Comparison of ENCODE assay signal across 2 cellular contexts in the genomic region with DNA sequence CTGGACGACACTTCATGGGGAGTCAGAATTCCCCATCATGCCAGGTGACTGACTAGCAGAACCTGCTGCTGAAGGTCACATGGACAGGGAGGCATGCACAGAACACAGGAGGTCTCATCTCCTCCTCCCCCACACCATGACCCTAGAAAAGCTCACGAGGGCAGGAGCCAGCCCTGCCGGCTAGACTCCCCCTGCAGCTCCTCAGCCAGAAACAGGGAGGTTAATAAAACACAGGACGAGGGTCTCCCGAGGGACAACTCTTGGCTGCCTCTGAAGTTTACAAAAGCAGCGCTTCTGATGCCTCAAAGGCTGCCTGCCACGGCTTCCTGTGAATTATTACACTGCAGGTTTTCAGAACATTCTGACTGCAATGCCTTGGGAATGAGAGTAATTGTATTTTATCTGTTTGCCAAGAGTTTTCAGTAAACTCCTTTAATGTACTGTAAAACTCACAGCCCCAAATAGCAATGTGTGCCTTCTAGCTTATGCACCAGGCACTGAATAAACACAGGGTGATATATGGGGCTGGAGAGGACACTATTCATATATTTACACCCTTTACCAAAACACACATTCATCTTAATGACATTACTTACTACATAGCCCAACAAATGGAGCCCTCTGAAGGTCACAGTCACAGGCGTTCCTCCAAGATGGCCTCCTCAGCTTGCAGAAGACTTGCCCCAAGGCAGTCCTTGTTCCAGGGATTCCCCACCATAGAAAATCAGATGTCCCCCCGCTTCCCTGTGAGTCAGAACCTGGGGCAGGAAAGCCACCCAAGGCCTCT.
TF ChIP-seq lines count a peak whose summit lies in the region.

No MANE protein-coding gene starts in this region.

TF ChIP-seq in H1, 55 proteins besides CTCF, POLR2A, EP300 and RAD21:
- TF ChIP-seq ASH2L (IDR thresholded peaks at IDR 0.05; ENCODE audit: low read length) (no peak), RNF2 (IDR thresholded peaks at IDR 0.05; ENCODE audit: borderline replicate concordance, low read depth, low read length, missing control alignments, poor library complexity, severe bottlenecking) (no peak), POLR2AphosphoS5 (IDR thresholded peaks at IDR 0.05; ENCODE audit: low read depth, low read length) (no peak), RBBP5 (IDR thresholded peaks at IDR 0.05; ENCODE audit: borderline replicate concordance, low read depth, low read length) (no peak), YY1 (IDR thresholded peaks at IDR 0.05; ENCODE audit: low read depth, low read length) (no peak), SAP30 (IDR thresholded peaks at IDR 0.05; ENCODE audit: insufficient read depth, insufficient replicate concordance, low read length) (no peak), SUZ12 (IDR thresholded peaks at IDR 0.05; ENCODE audit: low read length) (no peak), RFX5 (IDR thresholded peaks at IDR 0.05; ENCODE audit: borderline replicate concordance, low read depth, low read length) (no peak), EGR1 (IDR thresholded peaks at IDR 0.05; ENCODE audit: borderline replicate concordance, low read depth, low read length) (no peak), BRCA1 (IDR thresholded peaks at IDR 0.05; ENCODE audit: low read depth, low read length) (no peak), POU5F1 (IDR thresholded peaks at IDR 0.05; ENCODE audit: low read depth, low read length) (no peak), HDAC2 (IDR thresholded peaks at IDR 0.05; ENCODE audit: borderline replicate concordance in 1 of 2, low read depth in 2 of 2, low read length in 2 of 2) (no peak), SP4 (IDR thresholded peaks at IDR 0.05; ENCODE audit: low read length) (no peak), SP2 (IDR thresholded peaks at IDR 0.05; ENCODE audit: low read length) (no peak)
- TF ChIP-seq, protein P1, sequence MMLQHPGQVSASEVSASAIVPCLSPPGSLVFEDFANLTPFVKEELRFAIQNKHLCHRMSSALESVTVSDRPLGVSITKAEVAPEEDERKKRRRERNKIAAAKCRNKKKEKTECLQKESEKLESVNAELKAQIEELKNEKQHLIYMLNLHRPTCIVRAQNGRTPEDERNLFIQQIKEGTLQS (IDR thresholded peaks at IDR 0.05; ENCODE audit: insufficient read depth, low read depth, low read length) = no peak
- TF ChIP-seq, protein P2, sequence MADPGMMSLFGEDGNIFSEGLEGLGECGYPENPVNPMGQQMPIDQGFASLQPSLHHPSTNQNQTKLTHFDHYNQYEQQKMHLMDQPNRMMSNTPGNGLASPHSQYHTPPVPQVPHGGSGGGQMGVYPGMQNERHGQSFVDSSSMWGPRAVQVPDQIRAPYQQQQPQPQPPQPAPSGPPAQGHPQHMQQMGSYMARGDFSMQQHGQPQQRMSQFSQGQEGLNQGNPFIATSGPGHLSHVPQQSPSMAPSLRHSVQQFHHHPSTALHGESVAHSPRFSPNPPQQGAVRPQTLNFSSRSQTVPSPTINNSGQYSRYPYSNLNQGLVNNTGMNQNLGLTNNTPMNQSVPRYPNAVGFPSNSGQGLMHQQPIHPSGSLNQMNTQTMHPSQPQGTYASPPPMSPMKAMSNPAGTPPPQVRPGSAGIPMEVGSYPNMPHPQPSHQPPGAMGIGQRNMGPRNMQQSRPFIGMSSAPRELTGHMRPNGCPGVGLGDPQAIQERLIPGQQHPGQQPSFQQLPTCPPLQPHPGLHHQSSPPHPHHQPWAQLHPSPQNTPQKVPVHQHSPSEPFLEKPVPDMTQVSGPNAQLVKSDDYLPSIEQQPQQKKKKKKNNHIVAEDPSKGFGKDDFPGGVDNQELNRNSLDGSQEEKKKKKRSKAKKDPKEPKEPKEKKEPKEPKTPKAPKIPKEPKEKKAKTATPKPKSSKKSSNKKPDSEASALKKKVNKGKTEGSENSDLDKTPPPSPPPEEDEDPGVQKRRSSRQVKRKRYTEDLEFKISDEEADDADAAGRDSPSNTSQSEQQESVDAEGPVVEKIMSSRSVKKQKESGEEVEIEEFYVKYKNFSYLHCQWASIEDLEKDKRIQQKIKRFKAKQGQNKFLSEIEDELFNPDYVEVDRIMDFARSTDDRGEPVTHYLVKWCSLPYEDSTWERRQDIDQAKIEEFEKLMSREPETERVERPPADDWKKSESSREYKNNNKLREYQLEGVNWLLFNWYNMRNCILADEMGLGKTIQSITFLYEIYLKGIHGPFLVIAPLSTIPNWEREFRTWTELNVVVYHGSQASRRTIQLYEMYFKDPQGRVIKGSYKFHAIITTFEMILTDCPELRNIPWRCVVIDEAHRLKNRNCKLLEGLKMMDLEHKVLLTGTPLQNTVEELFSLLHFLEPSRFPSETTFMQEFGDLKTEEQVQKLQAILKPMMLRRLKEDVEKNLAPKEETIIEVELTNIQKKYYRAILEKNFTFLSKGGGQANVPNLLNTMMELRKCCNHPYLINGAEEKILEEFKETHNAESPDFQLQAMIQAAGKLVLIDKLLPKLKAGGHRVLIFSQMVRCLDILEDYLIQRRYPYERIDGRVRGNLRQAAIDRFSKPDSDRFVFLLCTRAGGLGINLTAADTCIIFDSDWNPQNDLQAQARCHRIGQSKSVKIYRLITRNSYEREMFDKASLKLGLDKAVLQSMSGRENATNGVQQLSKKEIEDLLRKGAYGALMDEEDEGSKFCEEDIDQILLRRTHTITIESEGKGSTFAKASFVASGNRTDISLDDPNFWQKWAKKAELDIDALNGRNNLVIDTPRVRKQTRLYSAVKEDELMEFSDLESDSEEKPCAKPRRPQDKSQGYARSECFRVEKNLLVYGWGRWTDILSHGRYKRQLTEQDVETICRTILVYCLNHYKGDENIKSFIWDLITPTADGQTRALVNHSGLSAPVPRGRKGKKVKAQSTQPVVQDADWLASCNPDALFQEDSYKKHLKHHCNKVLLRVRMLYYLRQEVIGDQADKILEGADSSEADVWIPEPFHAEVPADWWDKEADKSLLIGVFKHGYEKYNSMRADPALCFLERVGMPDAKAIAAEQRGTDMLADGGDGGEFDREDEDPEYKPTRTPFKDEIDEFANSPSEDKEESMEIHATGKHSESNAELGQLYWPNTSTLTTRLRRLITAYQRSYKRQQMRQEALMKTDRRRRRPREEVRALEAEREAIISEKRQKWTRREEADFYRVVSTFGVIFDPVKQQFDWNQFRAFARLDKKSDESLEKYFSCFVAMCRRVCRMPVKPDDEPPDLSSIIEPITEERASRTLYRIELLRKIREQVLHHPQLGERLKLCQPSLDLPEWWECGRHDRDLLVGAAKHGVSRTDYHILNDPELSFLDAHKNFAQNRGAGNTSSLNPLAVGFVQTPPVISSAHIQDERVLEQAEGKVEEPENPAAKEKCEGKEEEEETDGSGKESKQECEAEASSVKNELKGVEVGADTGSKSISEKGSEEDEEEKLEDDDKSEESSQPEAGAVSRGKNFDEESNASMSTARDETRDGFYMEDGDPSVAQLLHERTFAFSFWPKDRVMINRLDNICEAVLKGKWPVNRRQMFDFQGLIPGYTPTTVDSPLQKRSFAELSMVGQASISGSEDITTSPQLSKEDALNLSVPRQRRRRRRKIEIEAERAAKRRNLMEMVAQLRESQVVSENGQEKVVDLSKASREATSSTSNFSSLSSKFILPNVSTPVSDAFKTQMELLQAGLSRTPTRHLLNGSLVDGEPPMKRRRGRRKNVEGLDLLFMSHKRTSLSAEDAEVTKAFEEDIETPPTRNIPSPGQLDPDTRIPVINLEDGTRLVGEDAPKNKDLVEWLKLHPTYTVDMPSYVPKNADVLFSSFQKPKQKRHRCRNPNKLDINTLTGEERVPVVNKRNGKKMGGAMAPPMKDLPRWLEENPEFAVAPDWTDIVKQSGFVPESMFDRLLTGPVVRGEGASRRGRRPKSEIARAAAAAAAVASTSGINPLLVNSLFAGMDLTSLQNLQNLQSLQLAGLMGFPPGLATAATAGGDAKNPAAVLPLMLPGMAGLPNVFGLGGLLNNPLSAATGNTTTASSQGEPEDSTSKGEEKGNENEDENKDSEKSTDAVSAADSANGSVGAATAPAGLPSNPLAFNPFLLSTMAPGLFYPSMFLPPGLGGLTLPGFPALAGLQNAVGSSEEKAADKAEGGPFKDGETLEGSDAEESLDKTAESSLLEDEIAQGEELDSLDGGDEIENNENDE (IDR thresholded peaks at IDR 0.05; ENCODE audit: insufficient replicate concordance, low read length) = no peak
TF ChIP-seq in H1: peak in this region for 0.

TF ChIP-seq in GM12891, 5 proteins besides CTCF, POLR2A, EP300 and RAD21:
- TF ChIP-seq POLR2AphosphoS5 (IDR thresholded peaks at IDR 0.05; ENCODE audit: low read depth, low read length) (no peak), TAF1 (IDR thresholded peaks at IDR 0.05; ENCODE audit: low read depth, low read length) (no peak), SPI1 (IDR thresholded peaks at IDR 0.05; ENCODE audit: low read depth, low read length) (no peak), PAX5 (IDR thresholded peaks at IDR 0.05; ENCODE audit: insufficient read depth, low read length, severe bottlenecking) (no peak), POU2F2 (IDR thresholded peaks at IDR 0.05; ENCODE audit: low read depth, low read length) (no peak)
